ENCODE assay signal across 8 cellular contexts in genomic region chr2:39094717-39095363, GRCh38. TPM values are rescaled to one million over a fixed set of nuclear protein-coding genes. Genes with fewer than 3 reads are reported as not detected.
A peak's percentile ranks its signal among the peaks of the same experiment; 100 is the strongest.
DNase-seq lines count a peak whose midpoint lies in the region; ATAC-seq and TF ChIP-seq lines count a peak whose summit lies in the region.

No MANE protein-coding gene starts in this region.

- TF ChIP-seq POLR2A in esophagus muscularis mucosa (IDR thresholded peaks at IDR 0.05; ENCODE audit: low read depth): no peak

- H3K27ac Mint-ChIP-seq in WTC11: peak overlapping the region; percentile 75; the same call in 1 of the 2 replicates

- H3K27ac ChIP-seq in AG04450 (ENCODE audit: low read depth, low read length): no peak overlapping the region
- H3K27ac ChIP-seq in esophagus muscularis mucosa (replicated peaks in 1 of 4): no peak overlapping the region

- intact Hi-C loops in esophagus muscularis mucosa (cut with DNase I): no loop called here

- H3K36me3 Mint-ChIP-seq in WTC11: no peaks in the 10 kb centered on the region

- POLR2A ChIA-PET in AG04450 (lab: Yijun Ruan, JAX) (interaction anchor here (1.1 kb wide), 1 partner anchor 26 kb away, joined by 5 read pairs; the partner anchor contains the start of gene SOS1), WTC11 (lab: Charles Lee) (no interaction called here)

- TF ChIP-seq CTCF in AG04450 (IDR thresholded peaks at IDR 0.05; ENCODE audit: low read depth, low read length): no peak
- no peak for TF ChIP-seq CTCF in WTC11 (IDR thresholded peaks at IDR 0.05)
- TF ChIP-seq CTCF in esophagus muscularis mucosa (IDR thresholded peaks at IDR 0.05): no peak

- peaks cover 33% of the 10 kb centered on the region for H3K4me1 Mint-ChIP-seq in WTC11

- no peaks in the 10 kb centered on the region for H3K36me3 ChIP-seq in esophagus muscularis mucosa

- CTCF ChIA-PET in AG04450 (lab: Charles Lee) (interaction anchor here (0.6 to 3.1 kb wide), 3 partner anchors 36 to 442 kb away, joined by 4 to 14 read pairs (median 6); no protein-coding TSS in a partner anchor), WTC11 (lab: Charles Lee) (no interaction called here)

- no peaks in the 10 kb centered on the region for H3K27me3 Mint-ChIP-seq in WTC11 (ENCODE audit: low read depth)

- no peak for TF ChIP-seq EP300 in esophagus muscularis mucosa (IDR thresholded peaks at IDR 0.05)

- peaks cover 25 to 54% (median 47%) of the 10 kb centered on the region in 4 donors for H3K4me1 ChIP-seq in esophagus muscularis mucosa

- WGBS in esophagus muscularis mucosa: 21% methylated on average over 1 of the region's 1 CpG

- no peaks in the 10 kb centered on the region for H3K9me3 Mint-ChIP-seq in WTC11

- no peaks in the 10 kb centered on the region for H3K9me3 ChIP-seq in AG04450 (ENCODE audit: control insufficient read depth, insufficient read depth, low read length)
- no peaks in the 10 kb centered on the region for H3K9me3 ChIP-seq in esophagus muscularis mucosa

- DNase-seq in AG04450 (ENCODE audit: low read depth, low spot score): peak; percentile 73
- DNase-seq in WTC11 (ENCODE audit: low spot score): no peak
- no peak for DNase-seq in NCI-H1417 treated with DMSO at 0.1 percent for 48 hours (lab: John Stamatoyannopoulos, UW)
- no peak for DNase-seq in esophagus muscularis mucosa (ENCODE audit: extremely low spot score)
- no peak for DNase-seq in NCI-H1105 treated with DMSO at 0.1 percent for 48 hours (lab: John Stamatoyannopoulos, UW)
- no peak for DNase-seq in ureter (ENCODE audit: low spot score)

- no peak overlapping the region for H3K4me3 Mint-ChIP-seq in WTC11

- H3K4me3 ChIP-seq in AG04450 (ENCODE audit: low read depth, low read length) (no peak overlapping the region), esophagus muscularis mucosa (no peak overlapping the region)

- peak; percentile 83 for ATAC-seq in GM19035 (IDR thresholded peaks at IDR 0.05; ENCODE audit: unreplicated experiment)
- peak; percentile 90 for ATAC-seq in HG03064 (IDR thresholded peaks at IDR 0.05; ENCODE audit: low read depth, unreplicated experiment)
- no peak for ATAC-seq in WTC11

- no peaks in the 10 kb centered on the region for H3K27me3 ChIP-seq in AG04450 (ENCODE audit: control insufficient read depth, insufficient read depth, low read length)
- H3K27me3 ChIP-seq in esophagus muscularis mucosa: no peaks in the 10 kb centered on the region

TF ChIP-seq in WTC11, 78 proteins besides CTCF, POLR2A, EP300 and RAD21:
- TF ChIP-seq SMAD4 (CRISPR knock-in tag; IDR thresholded peaks at IDR 0.05) (no peak), ZNF138 (CRISPR knock-in tag; conservative IDR thresholded peaks at IDR 0.05) (no peak), MYBL2 (CRISPR knock-in tag; IDR thresholded peaks at IDR 0.05) (no peak), TP53 (CRISPR knock-in tag; IDR thresholded peaks at IDR 0.05) (no peak), E2F1 (CRISPR knock-in tag; IDR thresholded peaks at IDR 0.05) (no peak), PRRX2 (CRISPR knock-in tag; IDR thresholded peaks at IDR 0.05) (no peak), HMGA2 (CRISPR knock-in tag; IDR thresholded peaks at IDR 0.05) (no peak)
TF ChIP-seq in WTC11: peak in this region for 0.

RNA-seq across cellular contexts. Expression of gene SOS1, which starts 26.0 kb away (rescaled TPM):
- 25.6 and 42.2 TPM in 2 replicates for polyA plus RNA-seq in AG04450 (2011; rRNA removed)
- 25.4 and 59.6 TPM in 2 replicates for polyA minus RNA-seq in AG04450 (2011; rRNA and poly(A)+ RNA removed)
- total RNA-seq in WTC11 (2021) (28.4 to 33.9 TPM (median 28.7 TPM) in 3 replicates), esophagus muscularis mucosa (10 to 100 TPM; 33.3 to 48.6 (median 35.7) TPM), ureter (53.7 TPM)
